11 cellular contexts compared by ENCODE assay signal in the genomic region with DNA sequence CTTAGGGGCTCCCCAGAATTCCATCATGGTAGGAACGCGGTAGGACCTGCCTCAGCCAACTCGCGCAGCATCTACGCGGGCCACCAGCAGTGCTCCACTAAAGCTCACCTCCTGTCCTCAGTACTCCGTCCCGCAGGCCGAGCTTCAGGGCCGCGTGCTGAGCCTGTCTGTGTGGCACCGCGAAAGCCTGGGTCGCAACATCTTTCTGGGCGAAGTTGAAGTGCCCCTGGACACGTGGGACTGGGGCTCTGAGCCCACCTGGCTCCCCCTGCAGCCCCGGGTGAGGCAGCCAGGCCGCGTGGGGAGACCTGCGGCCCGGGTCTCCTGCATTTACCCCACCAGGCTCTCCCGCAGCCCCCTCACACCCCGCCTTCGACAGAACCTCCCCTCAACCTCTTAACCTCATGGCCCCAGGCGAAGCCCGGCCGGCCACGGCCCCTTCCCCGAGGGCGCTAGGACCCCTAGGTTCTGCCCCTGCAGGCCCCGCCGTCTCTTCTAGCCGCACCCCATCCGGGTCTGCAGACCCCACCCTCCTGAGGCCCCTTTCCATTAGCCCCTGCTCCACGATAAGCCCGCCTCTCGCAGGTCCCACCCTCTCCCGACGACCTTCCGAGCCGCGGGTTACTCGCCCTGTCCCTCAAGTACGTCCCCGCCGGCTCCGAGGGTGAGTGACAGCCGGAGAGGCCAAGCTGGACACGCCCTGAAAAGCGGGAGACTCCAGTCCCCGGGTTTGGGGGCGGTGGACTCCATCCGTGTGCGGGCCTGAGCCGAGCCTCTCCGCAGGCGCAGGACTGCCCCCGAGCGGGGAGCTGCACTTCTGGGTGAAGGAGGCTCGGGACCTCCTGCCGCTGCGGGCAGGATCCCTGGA. TPM values are rescaled to one million over a fixed set of nuclear protein-coding genes. Genes with fewer than 3 reads are reported as not detected.
DNase-seq lines count a peak whose midpoint lies in the region; ATAC-seq and TF ChIP-seq lines count a peak whose summit lies in the region.
"Had no signal": no experiment of that assay in that cellular context is flagged by ENCODE, and none has a peak within 500 bp of the region (broad histone marks: within the 10 kb centered on the region; RNA-seq: fewer than 3 reads in every experiment).

No MANE protein-coding gene starts in this region.

- POLR2A ChIA-PET in A673 (lab: Charles Lee; ENCODE audit: low non-redundant PET) = interaction anchor here (0.6 kb wide), 1 partner anchor 12 kb away, joined by 5 read pairs; no protein-coding TSS in a partner anchor

- WGBS in neuronal stem cell (ENCODE audit: extremely low coverage in 2 of 2, insufficient read length in 2 of 2, insufficient replicate concordance in 1 of 2), 2 donors = no CpG with 5 or more reads among the region's 62 CpGs

- no peak overlapping the region for H3K4ac ChIP-seq in neuronal stem cell (ENCODE audit: low read length)

- peak; percentile 41 for DNase-seq in AG20443 (ENCODE audit: low spot score)
- no peak for DNase-seq in T-helper 17 cell
- peak; percentile 71 for DNase-seq in left cardiac atrium
- peak; percentile 92 for DNase-seq in neuronal stem cell (ENCODE audit: low spot score)
- DNase-seq in A673 (ENCODE audit: low spot score) = no peak
- DNase-seq in NCI-H187 (lab: John Stamatoyannopoulos, UW) = no peak
- no peak for DNase-seq in CD1c-positive myeloid dendritic cell (ENCODE audit: extremely low spot score)
- DNase-seq: activated gamma-delta T cell, NCI-H510A had no signal

- H3K4me1 ChIP-seq in neuronal stem cell (ENCODE audit: control insufficient read depth in 2 of 2, insufficient read depth in 1 of 2, low read depth in 1 of 2, low read length in 2 of 2) = peaks cover 12 to 19% of the 10 kb centered on the region in 2 donors
- H3K4me1 ChIP-seq in A673 (ENCODE audit: insufficient read depth, low read length, poor library complexity, severe bottlenecking) = no peaks in the 10 kb centered on the region

- peak overlapping the region; percentile 92 for H3K18ac ChIP-seq in neuronal stem cell (ENCODE audit: low read length)

- H3K23ac ChIP-seq in neuronal stem cell (ENCODE audit: low read depth, low read length, poor library complexity) = peak overlapping the region; percentile 62

- peak overlapping the region; percentile 88 for H2BK120ac ChIP-seq in neuronal stem cell (ENCODE audit: low read depth, low read length)

- H3K4me3 ChIP-seq in neuronal stem cell (ENCODE audit: low read length in 2 of 2) (peak overlapping the region; percentile 33 to 74), A673 (ENCODE audit: low read depth, low read length, poor library complexity, severe bottlenecking) (no peak overlapping the region)
- H3K4me3 ChIP-seq: GM12878 had no signal

- H3K79me1 ChIP-seq in neuronal stem cell (ENCODE audit: low read depth, low read length) = peaks cover 1% of the 10 kb centered on the region

- intact Hi-C loops in left cardiac atrium (cut with DNase I) = no loop called here
- intact Hi-C loops in A673 (cut with micrococcal nuclease; ENCODE audit: unreplicated experiment) = no loop called here

- ATAC-seq in T-helper 17 cell (no peak), left cardiac atrium (peak; percentile 36 to 50), HG03045 (IDR thresholded peaks at IDR 0.05; ENCODE audit: unreplicated experiment) (no peak)
- ATAC-seq: GM12878 had no signal

- H3K14ac ChIP-seq in neuronal stem cell (ENCODE audit: low read length) = peak overlapping the region; percentile 25

- no peak for TF ChIP-seq CTCF in A673 (conservative IDR thresholded peaks at IDR 0.05; ENCODE audit: low read depth, low read length)

- H3K27me3 Mint-ChIP-seq in T-helper 17 cell = no peaks in the 10 kb centered on the region

- peak overlapping the region; percentile 41 for H4K91ac ChIP-seq in neuronal stem cell (ENCODE audit: low read depth, low read length, poor library complexity)

- no peak overlapping the region for H3K27ac Mint-ChIP-seq in T-helper 17 cell

- peak overlapping the region; percentile 74 for H4K8ac ChIP-seq in neuronal stem cell (ENCODE audit: low read depth, low read length)

- H2BK15ac ChIP-seq in neuronal stem cell (ENCODE audit: low read length) = peak overlapping the region; percentile 42

- H3K36me3 Mint-ChIP-seq in T-helper 17 cell (ENCODE audit: low read depth) = peaks cover 7% of the 10 kb centered on the region

- peak overlapping the region; percentile 25 for H3K4me3 Mint-ChIP-seq in T-helper 17 cell

- CTCF ChIA-PET in A673 (lab: Charles Lee) = no interaction called here

- H2BK5ac ChIP-seq in neuronal stem cell (ENCODE audit: low read length) = peak overlapping the region; percentile 42

- H3K9ac ChIP-seq in neuronal stem cell (ENCODE audit: low read depth, low read length, poor library complexity) = peak overlapping the region; percentile 50

- H3K4me1 Mint-ChIP-seq in T-helper 17 cell = peaks cover 24% of the 10 kb centered on the region

- peak overlapping the region; percentile 93 for H2AK5ac ChIP-seq in neuronal stem cell (ENCODE audit: low read depth, low read length)

- peaks cover 3 to 15% of the 10 kb centered on the region in 2 donors for H3K36me3 ChIP-seq in neuronal stem cell (replicated peaks in 1 of 2; ENCODE audit: control insufficient read depth in 2 of 2, insufficient read depth in 2 of 2, low read length in 2 of 2)
- H3K36me3 ChIP-seq in A673 (ENCODE audit: insufficient read depth, low read length, poor library complexity, severe bottlenecking) = no peaks in the 10 kb centered on the region

- H3K27ac ChIP-seq in neuronal stem cell (replicated peaks; ENCODE audit: low read length) = peak overlapping the region; percentile 51
- no peak overlapping the region for H3K27ac ChIP-seq in A673 (ENCODE audit: low read depth, low read length, poor library complexity, severe bottlenecking)

- peak overlapping the region; percentile 82 for H2AFZ ChIP-seq in neuronal stem cell (ENCODE audit: low read length)

- H3K4me2 ChIP-seq in neuronal stem cell (ENCODE audit: insufficient read depth, low read length, poor library complexity, severe bottlenecking) = peak overlapping the region; percentile 75

- H2BK12ac ChIP-seq in neuronal stem cell (ENCODE audit: low read length) = no peak overlapping the region

- peaks cover 0 to 14% (median 5%) of the 10 kb centered on the region in 3 experiments for H3K27me3 ChIP-seq in neuronal stem cell (ENCODE audit: control insufficient read depth in 3 of 3, insufficient read depth in 3 of 3, low read depth in 1 of 3, low read length in 3 of 3)
- H3K27me3 ChIP-seq in A673 (replicated peaks; ENCODE audit: insufficient read depth, low read depth, low read length, poor library complexity) = no peaks in the 10 kb centered on the region

- BruUV-seq in A673 (replicated peaks; lab: Mats Ljungman, UMichigan) = no TSS peak

- H3K9me3 ChIP-seq in T-helper 17 cell (ENCODE audit: control insufficient read depth, low read length, poor library complexity, severe bottlenecking) = no peaks in the 10 kb centered on the region
- peaks cover 0 to 4% of the 10 kb centered on the region in 2 donors for H3K9me3 ChIP-seq in neuronal stem cell (replicated peaks in 1 of 2; ENCODE audit: control insufficient read depth in 2 of 2, insufficient read depth in 1 of 2, low read depth in 1 of 2, low read length in 2 of 2)
- no peaks in the 10 kb centered on the region for H3K9me3 ChIP-seq in A673 (ENCODE audit: low read depth, low read length, poor library complexity, severe bottlenecking)

RNA-seq across cellular contexts. Expression of a gene that starts 9.1 kb away (rescaled TPM):
- total RNA-seq in T-helper 17 cell (100 to 1,000 TPM; 206 to 261 TPM), left cardiac atrium (1 to 10 TPM in 1 of 2 donors, under 1 TPM in 1; 0.81 to 2.4 TPM), A673 (2021) (2.1 and 3.6 TPM in 2 replicates)
- 8.5 TPM for polyA plus RNA-seq in neuronal stem cell (2013, experiment 1 of 2)
- polyA plus RNA-seq in neuronal stem cell (2013, experiment 2 of 2) = 8.0 TPM

RNA-seq across cellular contexts. Expression of a gene that starts 15.9 kb away (rescaled TPM):
- total RNA-seq in T-helper 17 cell = 1 to 10 TPM; 3.3 to 4.9 TPM
- total RNA-seq in left cardiac atrium = 10 to 100 TPM; 51.5 to 64.2 TPM
- polyA plus RNA-seq in neuronal stem cell (2013, experiment 1 of 2) = 8.4 TPM
- 8.3 TPM for polyA plus RNA-seq in neuronal stem cell (2013, experiment 2 of 2)
- 2.4 and 2.9 TPM in 2 replicates for total RNA-seq in A673 (2021)

RNA-seq across cellular contexts. Expression of a gene that starts 23.7 kb away (rescaled TPM):
- total RNA-seq in T-helper 17 cell = not detected
- 10 to 100 TPM; 14.2 to 24.5 TPM for total RNA-seq in left cardiac atrium
- not detected for polyA plus RNA-seq in neuronal stem cell (2013, experiment 1 of 2)
- not detected for polyA plus RNA-seq in neuronal stem cell (2013, experiment 2 of 2)
- not detected in 2 replicates for total RNA-seq in A673 (2021)
- polyA plus RNA-seq: GM12878 had no signal

RNA-seq across cellular contexts. Expression of a gene that starts 28.9 kb away (rescaled TPM):
- 10 to 100 TPM; 24.8 to 27.0 TPM for total RNA-seq in T-helper 17 cell
- total RNA-seq in left cardiac atrium = 10 to 100 TPM; 20.7 to 29.2 TPM
- 23.9 TPM for polyA plus RNA-seq in neuronal stem cell (2013, experiment 1 of 2)
- 22.3 TPM for polyA plus RNA-seq in neuronal stem cell (2013, experiment 2 of 2)
- 48.5 and 55.5 TPM in 2 replicates for total RNA-seq in A673 (2021)

RNA-seq across cellular contexts. Expression of a gene that starts 32.2 kb away (rescaled TPM):
- total RNA-seq in T-helper 17 cell (not detected), left cardiac atrium (not detected), A673 (2021) (not detected in 2 replicates)
- polyA plus RNA-seq in neuronal stem cell (2013, experiment 1 of 2) = 0.07 TPM
- polyA plus RNA-seq in neuronal stem cell (2013, experiment 2 of 2) = 0.10 TPM
- total RNA-seq: GM12878 had no signal
- polyA plus RNA-seq: GM12878 had no signal

Comparison
In these comparisons a context has a peak if more than half of its experiments do, and no peak if none do; other contexts are left out.
1. DNase-seq: peak in AG20443 (single experiment), left cardiac atrium (single experiment) and neuronal stem cell (single experiment); none in T-helper 17 cell (0 of 3), A673 (single experiment), NCI-H187 (0 of 2) and CD1c-positive myeloid dendritic cell (single experiment).
2. ATAC-seq: peak in left cardiac atrium (2 of 2); none in T-helper 17 cell (single experiment) and HG03045 (single experiment).
3. RNA of a gene that starts 9.1 kb away (total RNA-seq): 206 to 261 TPM in T-helper 17 cell; 0.81 to 2.4 TPM in left cardiac atrium and 2.1 to 3.6 TPM in A673; every median in the first group is over 10 times any median in the second.
4. RNA of a gene that starts 15.9 kb away (total RNA-seq): 51.5 to 64.2 TPM in left cardiac atrium; 3.3 to 4.9 TPM in T-helper 17 cell and 2.4 to 2.9 TPM in A673; every median in the first group is over 4 times any median in the second.
5. RNA of a gene that starts 23.7 kb away (total RNA-seq): 14.2 to 24.5 TPM in left cardiac atrium; not detected in T-helper 17 cell and not detected in A673; every median in the first group is over 10 times any median in the second.